ENCODE assay signal across 17 cellular contexts in the genomic region with DNA sequence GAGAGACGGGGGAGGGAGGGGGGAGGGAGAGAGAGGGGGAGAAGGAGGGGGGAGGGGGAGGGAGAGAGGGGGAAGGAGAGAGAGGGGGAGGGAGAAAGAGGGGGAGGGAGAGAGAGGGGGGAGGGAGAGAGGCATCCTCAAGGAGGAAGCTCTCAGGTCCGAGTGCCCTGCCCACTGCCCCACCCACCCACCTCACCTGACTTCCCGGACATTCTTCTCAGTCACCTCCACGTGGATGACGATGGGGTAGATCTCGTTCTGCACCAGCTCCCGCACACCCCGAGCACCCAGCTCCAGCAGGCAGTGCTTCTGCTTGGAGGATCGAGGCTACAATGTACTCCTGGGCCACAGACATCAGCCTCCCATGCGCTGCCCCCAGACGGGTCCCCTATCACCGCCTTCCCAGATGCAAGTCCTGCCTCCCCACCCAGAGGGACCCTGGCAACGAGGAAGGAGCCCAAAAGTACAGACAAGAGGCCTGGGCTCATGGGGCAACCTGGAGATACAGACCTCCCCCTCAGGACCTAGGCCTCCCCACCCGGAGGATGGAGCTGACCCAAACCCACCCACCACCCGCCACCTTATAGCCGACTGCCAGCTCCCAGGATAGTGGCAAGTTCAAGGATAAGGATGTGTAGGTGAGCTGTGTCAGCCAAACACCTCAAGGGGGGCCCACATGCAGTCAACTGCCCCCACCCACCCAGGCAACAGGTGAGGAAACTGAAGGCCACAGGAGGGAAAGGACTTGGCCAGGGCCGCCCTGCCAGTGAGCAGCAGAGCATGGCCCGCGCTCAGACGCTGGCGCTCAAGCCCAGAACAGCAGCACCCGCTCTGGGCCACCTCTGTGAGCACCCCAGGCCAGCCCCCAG. TPM values are rescaled to one million over a fixed set of nuclear protein-coding genes. Genes with fewer than 3 reads are reported as not detected.
DNase-seq lines count a peak whose midpoint lies in the region; ATAC-seq, FAIRE-seq and TF ChIP-seq lines count a peak whose summit lies in the region.
"Had no signal": no experiment of that assay in that cellular context is flagged by ENCODE, and none has a peak within 500 bp of the region (broad histone marks: within the 10 kb centered on the region; RNA-seq: fewer than 3 reads in every experiment).

No MANE protein-coding gene starts in this region.

- no peak for TF ChIP-seq POLR2A in HepG2 (IDR thresholded peaks at IDR 0.05; ENCODE audit: insufficient read depth in 1 of 2, low read depth in 2 of 2, low read length in 2 of 2)

- H3K4me3 ChIP-seq in HepG2 (replicated peaks in 1 of 3; ENCODE audit: insufficient read depth in 1 of 3, low read depth in 2 of 3, low read length in 3 of 3): no peak overlapping the region

- peaks cover 23 to 52% of the 10 kb centered on the region in 2 experiments for H3K36me3 ChIP-seq in HepG2 (replicated peaks in 1 of 2; ENCODE audit: control insufficient read depth in 1 of 2, insufficient read depth in 2 of 2, low read length in 2 of 2)

- POLR2A ChIA-PET in HepG2 (lab: Yijun Ruan, JAX): interaction anchor here (0.6 to 1.5 kb wide), 2 partner anchors 10 to 56 kb away, joined by 3 read pairs; no protein-coding TSS in a partner anchor

- TF ChIP-seq EP300 in HepG2 (IDR thresholded peaks at IDR 0.05; ENCODE audit: low read depth in 2 of 2, low read length in 2 of 2): no peak
- TF ChIP-seq EP300 in HepG2 (CRISPR knock-in tag; IDR thresholded peaks at IDR 0.05; ENCODE audit: borderline replicate concordance): no peak

- no peaks in the 10 kb centered on the region for H4K20me1 ChIP-seq in HepG2 (ENCODE audit: insufficient read depth, low read length)

- in situ Hi-C loops in HepG2 (cut with HindIII; ENCODE audit: extremely low pct_ligation_motif_present, low pct_unique_long_range_greater_than_20kb): no loop called here

- no peak overlapping the region for H3K27ac ChIP-seq in HepG2 (ENCODE audit: extremely low read length, insufficient read depth, low read length)
- no peak overlapping the region for H3K27ac ChIP-seq in foreskin keratinocyte
- H3K27ac ChIP-seq: HL-60 had no signal

- ATAC-seq in activated T-helper 17 cell treated with anti-CD3 and anti-CD28 coated beads, Interleukin-2, amount 50 U/mL, for 72 hours (replicated peaks): no peak
- ATAC-seq in HepG2: no peak
- ATAC-seq in foreskin keratinocyte: no peak

- H3K4me3 Mint-ChIP-seq in activated T-helper 17 cell treated with anti-CD3 and anti-CD28 coated beads, Interleukin-2, amount 50 U/mL, for 72 hours: no peak overlapping the region
- H3K4me3 Mint-ChIP-seq: CD14-positive monocyte had no signal

- H3K4me1 ChIP-seq in HepG2 (ENCODE audit: insufficient read depth, low read length): peaks cover 32% of the 10 kb centered on the region
- no peaks in the 10 kb centered on the region for H3K4me1 ChIP-seq in foreskin keratinocyte

- BruUV-seq in HepG2 (replicated peaks; lab: Mats Ljungman, UMichigan): no TSS peak

- FAIRE-seq in HepG2 (lab: Jason Lieb, UNC): no peak

- H3K4me1 Mint-ChIP-seq in activated T-helper 17 cell treated with anti-CD3 and anti-CD28 coated beads, Interleukin-2, amount 50 U/mL, for 72 hours: peaks cover 31% of the 10 kb centered on the region

- no peak for TF ChIP-seq CTCF in HepG2 (CRISPR knock-in tag; IDR thresholded peaks at IDR 0.05)
- no peak for TF ChIP-seq CTCF in foreskin keratinocyte (conservative IDR thresholded peaks at IDR 0.05)

- no peaks in the 10 kb centered on the region for H3K27me3 Mint-ChIP-seq in activated T-helper 17 cell treated with anti-CD3 and anti-CD28 coated beads, Interleukin-2, amount 50 U/mL, for 72 hours

- no peaks in the 10 kb centered on the region for H3K27me3 ChIP-seq in HepG2 (ENCODE audit: control insufficient read depth in 1 of 2, insufficient read depth in 2 of 2, low read length in 2 of 2)
- H3K27me3 ChIP-seq in foreskin keratinocyte: no peaks in the 10 kb centered on the region

- H3K79me2 ChIP-seq in HepG2 (ENCODE audit: insufficient read depth, low read length): no peaks in the 10 kb centered on the region

- no peak overlapping the region for H2AFZ ChIP-seq in HepG2 (ENCODE audit: low read length)

- H3K9ac ChIP-seq in HepG2 (ENCODE audit: insufficient read depth, low read depth, low read length): no peak overlapping the region

- H3K4me2 ChIP-seq in HepG2 (ENCODE audit: low read depth, low read length): no peak overlapping the region

- peak; percentile 60 for DNase-seq in NCI-H2171 (lab: John Stamatoyannopoulos, UW)
- no peak for DNase-seq in HepG2 (ENCODE audit: low spot score)
- no peak for DNase-seq in stimulated activated CD4-positive, alpha-beta T cell treated with anti-CD3 and anti-CD28 coated beads, Interleukin-1b, Interleukin-23, amount 100 ng/mL, for 48 hours
- no peak for DNase-seq in iPS-NIHi11 (ENCODE audit: low spot score)
- no peak for DNase-seq in foreskin keratinocyte
- DNase-seq in AG08396 (ENCODE audit: low spot score): no peak
- DNase-seq: ACHN, NCI-H1092, NCI-H146, NCI-H2029 treated with DMSO at 0.1 percent for 48 hours, NCI-H446 treated with DMSO at 0.1 percent for 48 hours, SIG-M5 had no signal

- H3K9me3 Mint-ChIP-seq in activated T-helper 17 cell treated with anti-CD3 and anti-CD28 coated beads, Interleukin-2, amount 50 U/mL, for 72 hours: no peaks in the 10 kb centered on the region
- H3K9me3 Mint-ChIP-seq: IgD-negative memory B cell had no signal

- CTCF ChIA-PET in HepG2 (lab: Yijun Ruan, JAX; ENCODE audit: low intra/inter-chr PET ratio, low total read pairs): no interaction called here

- intact Hi-C loops in HepG2 (cut with micrococcal nuclease; ENCODE audit: unreplicated experiment): no loop called here

- no peaks in the 10 kb centered on the region for H3K36me3 Mint-ChIP-seq in activated T-helper 17 cell treated with anti-CD3 and anti-CD28 coated beads, Interleukin-2, amount 50 U/mL, for 72 hours (ENCODE audit: low read depth)
- H3K36me3 Mint-ChIP-seq: CD14-positive monocyte had no signal

- TF ChIP-seq RAD21 in HepG2 (CRISPR knock-in tag; IDR thresholded peaks at IDR 0.05): no peak

- H3K27ac Mint-ChIP-seq in activated T-helper 17 cell treated with anti-CD3 and anti-CD28 coated beads, Interleukin-2, amount 50 U/mL, for 72 hours: peak overlapping the region; percentile 38

- 90% methylated on average over 11 of the region's 22 CpGs for WGBS in HepG2 (ENCODE audit: low lambda C conversion rate)

- H3K9me3 ChIP-seq in HepG2 (ENCODE audit: low read length): no peaks in the 10 kb centered on the region

RNA-seq across cellular contexts. Expression of a gene that starts 5.6 kb away (rescaled TPM):
- 100 to 1,000 TPM; 170 to 245 TPM for total RNA-seq in activated T-helper 17 cell treated with anti-CD3 and anti-CD28 coated beads, Interleukin-2, amount 50 U/mL, for 72 hours
- total RNA-seq in HepG2 (2016; rRNA removed; fragmentation: Illumina TruSeq; extraction: Trizol): 1.0 and 1.1 TPM in 2 replicates
- total RNA-seq in HepG2 (2016; cell fraction: cytosol; rRNA removed; fragmentation: Illumina TruSeq; extraction: Trizol; ENCODE audit: low read depth): 0.35 and 1.1 TPM in 2 replicates
- total RNA-seq in HepG2 (2016; cell fraction: insoluble cytoplasmic fraction; rRNA removed; fragmentation: Illumina TruSeq; extraction: Trizol): 0.55 and 0.80 TPM in 2 replicates
- 1.4 and 1.9 TPM in 2 replicates for total RNA-seq in HepG2 (2016; cell fraction: membrane; rRNA removed; fragmentation: Illumina TruSeq; extraction: Trizol)
- 0.56 and 1.6 TPM in 2 replicates for total RNA-seq in HepG2 (2016; cell fraction: nucleus; rRNA removed; fragmentation: Illumina TruSeq; extraction: Trizol)
- polyA plus RNA-seq in HepG2 (2011; rRNA removed): 11.7 and 19.8 TPM in 2 replicates
- polyA plus RNA-seq in HepG2 (2011; cell fraction: cytosol; rRNA removed): 15.3 and 15.7 TPM in 2 replicates
- polyA plus RNA-seq in HepG2 (2011; cell fraction: nucleus; rRNA removed): 37.0 and 46.6 TPM in 2 replicates
- 14.5 and 20.0 TPM in 2 replicates for polyA plus RNA-seq in HepG2 (2012)
- polyA plus RNA-seq in HepG2 (2016; cell fraction: cytosol; fragmentation: Illumina TruSeq; extraction: Trizol; ENCODE audit: low read depth): 0.79 and 0.97 TPM in 2 replicates
- 0.81 and 0.93 TPM in 2 replicates for polyA plus RNA-seq in HepG2 (2016; cell fraction: insoluble cytoplasmic fraction; fragmentation: Illumina TruSeq; extraction: Trizol; ENCODE audit: low read depth)
- polyA plus RNA-seq in HepG2 (2016; cell fraction: membrane; fragmentation: Illumina TruSeq; extraction: Trizol; ENCODE audit: low read depth): 1.1 and 1.3 TPM in 2 replicates
- 1.3 and 4.5 TPM in 2 replicates for polyA plus RNA-seq in HepG2 (2016; cell fraction: nucleus; fragmentation: Illumina TruSeq; extraction: Trizol; ENCODE audit: insufficient read depth, low read depth)
- polyA minus RNA-seq in HepG2 (2011; rRNA and poly(A)+ RNA removed; ENCODE audit: low replicate concordance): 0.77 and 12.5 TPM in 2 replicates
- polyA minus RNA-seq in HepG2 (2011; cell fraction: cytosol; rRNA and poly(A)+ RNA removed): 3.2 and 6.1 TPM in 2 replicates
- polyA minus RNA-seq in HepG2 (2011; cell fraction: nucleus; rRNA and poly(A)+ RNA removed): 6.1 and 9.8 TPM in 2 replicates
- total RNA-seq in foreskin keratinocyte: 4.2 and 5.5 TPM in 2 replicates
- polyA plus RNA-seq in foreskin keratinocyte: 5.7 and 6.1 TPM in 2 replicates
- total RNA-seq: HT1080 had no signal

RNA-seq across cellular contexts. Expression of a gene that starts 27.4 kb away (rescaled TPM):
- under 1 TPM in 1 of 2 donors, not detected in 1; 0.09 TPM for total RNA-seq in activated T-helper 17 cell treated with anti-CD3 and anti-CD28 coated beads, Interleukin-2, amount 50 U/mL, for 72 hours
- total RNA-seq in HepG2 (2016; rRNA removed; fragmentation: Illumina TruSeq; extraction: Trizol) (28.9 and 35.2 TPM in 2 replicates), foreskin keratinocyte (116 and 130 TPM in 2 replicates)
- 3.9 and 4.1 TPM in 2 replicates for total RNA-seq in HepG2 (2016; cell fraction: cytosol; rRNA removed; fragmentation: Illumina TruSeq; extraction: Trizol; ENCODE audit: low read depth)
- 24.8 and 36.0 TPM in 2 replicates for total RNA-seq in HepG2 (2016; cell fraction: insoluble cytoplasmic fraction; rRNA removed; fragmentation: Illumina TruSeq; extraction: Trizol)
- total RNA-seq in HepG2 (2016; cell fraction: membrane; rRNA removed; fragmentation: Illumina TruSeq; extraction: Trizol): 11.9 and 12.5 TPM in 2 replicates
- total RNA-seq in HepG2 (2016; cell fraction: nucleus; rRNA removed; fragmentation: Illumina TruSeq; extraction: Trizol): 17.8 and 21.3 TPM in 2 replicates
- polyA plus RNA-seq in HepG2 (2011; rRNA removed) (55.8 and 92.3 TPM in 2 replicates), foreskin keratinocyte (112 and 115 TPM in 2 replicates)
- 52.6 and 75.1 TPM in 2 replicates for polyA plus RNA-seq in HepG2 (2011; cell fraction: cytosol; rRNA removed)
- 203 and 227 TPM in 2 replicates for polyA plus RNA-seq in HepG2 (2011; cell fraction: nucleus; rRNA removed)
- 46.8 and 57.2 TPM in 2 replicates for polyA plus RNA-seq in HepG2 (2012)
- polyA plus RNA-seq in HepG2 (2016; cell fraction: cytosol; fragmentation: Illumina TruSeq; extraction: Trizol; ENCODE audit: low read depth): 3.0 TPM in 2 replicates
- 28.5 and 30.3 TPM in 2 replicates for polyA plus RNA-seq in HepG2 (2016; cell fraction: insoluble cytoplasmic fraction; fragmentation: Illumina TruSeq; extraction: Trizol; ENCODE audit: low read depth)
- 9.1 and 9.4 TPM in 2 replicates for polyA plus RNA-seq in HepG2 (2016; cell fraction: membrane; fragmentation: Illumina TruSeq; extraction: Trizol; ENCODE audit: low read depth)
- 42.1 and 44.8 TPM in 2 replicates for polyA plus RNA-seq in HepG2 (2016; cell fraction: nucleus; fragmentation: Illumina TruSeq; extraction: Trizol; ENCODE audit: insufficient read depth, low read depth)
- polyA minus RNA-seq in HepG2 (2011; rRNA and poly(A)+ RNA removed; ENCODE audit: low replicate concordance): 15.9 and 164 TPM in 2 replicates
- polyA minus RNA-seq in HepG2 (2011; cell fraction: cytosol; rRNA and poly(A)+ RNA removed): 61.5 and 72.6 TPM in 2 replicates
- polyA minus RNA-seq in HepG2 (2011; cell fraction: nucleus; rRNA and poly(A)+ RNA removed): 31.9 and 42.5 TPM in 2 replicates
- polyA plus RNA-seq: CD14-positive monocyte, IgD-negative memory B cell had no signal

Comparison
In these comparisons a context has a peak if more than half of its experiments do, and no peak if none do; other contexts are left out.
1. RNA of a gene that starts 5.6 kb away (total RNA-seq): 170 to 245 TPM in activated T-helper 17 cell treated with anti-CD3 and anti-CD28 coated beads, Interleukin-2, amount 50 U/mL, for 72 hours; 4.2 to 5.5 TPM in foreskin keratinocyte and 0.35 to 1.9 TPM in HepG2; every median in the first group is over 10 times any median in the second.
2. RNA of a gene that starts 27.4 kb away (total RNA-seq): 116 to 130 TPM in foreskin keratinocyte and 3.9 to 36.0 TPM in HepG2; 0.09 TPM in activated T-helper 17 cell treated with anti-CD3 and anti-CD28 coated beads, Interleukin-2, amount 50 U/mL, for 72 hours; every median in the first group is over 4 times any median in the second.